Comparison of ENCODE assay signal across 11 cellular contexts in the genomic region with DNA sequence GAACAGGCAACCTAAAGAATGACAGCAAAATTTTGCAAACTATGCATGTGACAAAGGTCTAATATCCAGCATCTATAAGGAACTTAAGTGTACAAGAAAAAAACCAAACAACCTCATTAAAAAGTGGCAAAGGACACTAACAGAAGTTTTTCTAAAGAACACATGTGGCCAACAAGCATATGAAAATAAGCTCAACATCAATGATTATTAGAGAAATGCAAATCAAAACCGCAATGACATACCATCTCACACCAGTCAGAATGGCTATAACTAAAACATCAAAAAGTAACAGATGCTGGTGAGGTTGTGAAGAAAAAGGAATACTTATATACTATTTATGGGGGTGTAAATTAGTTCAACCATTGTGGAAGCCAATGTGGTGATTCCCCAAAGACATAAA. TPM values are rescaled to one million over a fixed set of nuclear protein-coding genes. Genes with fewer than 3 reads are reported as not detected.
"Had no signal": no experiment of that assay in that cellular context is flagged by ENCODE, and none has a peak within 500 bp of the region (broad histone marks: within the 10 kb centered on the region; RNA-seq: fewer than 3 reads in every experiment).

No MANE protein-coding gene starts in this region.

- FAIRE-seq: H1, H54, HTR-8/SVneo had no signal

- H3K4me2 ChIP-seq: GM23338, KMS-11 had no signal

- H3K36me3 Mint-ChIP-seq: IgD-negative memory B cell had no signal

- H3K9me3 Mint-ChIP-seq: GM23338, H9, IgD-negative memory B cell had no signal

- DNase-seq: H9, HCEC 1CT, Karpas-422, KBM-7 had no signal

- H3K27ac Mint-ChIP-seq: GM23338, H9, IgD-negative memory B cell had no signal

- H3K9ac ChIP-seq: KMS-11 had no signal

- H3K27ac ChIP-seq: KMS-11 had no signal

- H3K4me3 Mint-ChIP-seq: GM23338, H9, IgD-negative memory B cell had no signal

- H2AFZ ChIP-seq: GM23338 had no signal

- H3K4me1 Mint-ChIP-seq: GM23338, H9, IgD-negative memory B cell had no signal

- H3K4me3 ChIP-seq: GM23338 had no signal

RNA-seq across cellular contexts. Expression of a gene that starts 5.5 kb away (rescaled TPM):
- total RNA-seq: GM23338, H1, H9, HT-29 had no signal
- polyA plus RNA-seq: GM23338, H1, IgD-negative memory B cell had no signal
